Comparison of ENCODE assay signal across 8 cellular contexts in genomic region chr22:22321743-22322611, GRCh38.
DNase-seq lines count a peak whose midpoint lies in the region; ATAC-seq, FAIRE-seq and TF ChIP-seq lines count a peak whose summit lies in the region.
"Not testable (repeated sequence)": the region's sequence is repeated elsewhere in the genome, so short reads cannot be mapped to it uniquely, and the experiment has no call there.

No MANE protein-coding gene starts in this region.

- H3K4me1 ChIP-seq in BE2C; HepG2 (ENCODE audit: insufficient read depth, low read length): not testable (repeated sequence)

- H3K36me3 ChIP-seq in BE2C, result not testable (repeated sequence)
- peaks cover 8 to 16% of the 10 kb centered on the region in 2 experiments; a peak in 3 of 5 replicates for H3K36me3 ChIP-seq in HepG2 (replicated peaks in 1 of 2; ENCODE audit: control insufficient read depth in 1 of 2, insufficient read depth in 2 of 2, low read length in 2 of 2)

- not testable (repeated sequence) for H3K27me3 ChIP-seq in BE2C; HepG2 (ENCODE audit: control insufficient read depth in 1 of 2, insufficient read depth in 2 of 2, low read length in 2 of 2)

- not testable (repeated sequence) for H3K4me2 ChIP-seq in HepG2 (ENCODE audit: low read depth, low read length)

- not testable (repeated sequence) for H3K4me3 ChIP-seq in BE2C (ENCODE audit: low read depth, low read length); coronary artery; HepG2 (replicated peaks in 1 of 3; ENCODE audit: insufficient read depth in 1 of 3, low read depth in 2 of 3, low read length in 3 of 3)

- not testable (repeated sequence) for H4K20me1 ChIP-seq in HepG2 (ENCODE audit: insufficient read depth, low read length)

- WGBS in HepG2 (ENCODE audit: low lambda C conversion rate), result 19% methylated on average over 4 of the region's 11 CpGs

- ATAC-seq in GM19463 (IDR thresholded peaks at IDR 0.05; ENCODE audit: unreplicated experiment) (peak; percentile 87), HepG2 (peak; percentile 96)

- peak; percentile 77 for TF ChIP-seq RAD21 in HepG2 (CRISPR knock-in tag; IDR thresholded peaks at IDR 0.05)

- BruUV-seq in HepG2 (replicated peaks; lab: Mats Ljungman, UMichigan), result not testable (repeated sequence)

- not testable (repeated sequence) for H3K79me2 ChIP-seq in HepG2 (ENCODE audit: insufficient read depth, low read length)

- TF ChIP-seq POLR2A in HepG2 (IDR thresholded peaks at IDR 0.05; ENCODE audit: insufficient read depth in 1 of 2, low read depth in 2 of 2, low read length in 2 of 2), result not testable (repeated sequence)

- TF ChIP-seq CTCF in BE2C (IDR thresholded peaks at IDR 0.05; ENCODE audit: low read depth, low read length) (peak; percentile 82), coronary artery (IDR thresholded peaks at IDR 0.05) (peak; percentile 71), HepG2 (CRISPR knock-in tag; IDR thresholded peaks at IDR 0.05) (peak; percentile 91)

- not testable (repeated sequence) for H2AFZ ChIP-seq in HepG2 (ENCODE audit: low read length)

- POLR2A ChIA-PET in HepG2 (lab: Yijun Ruan, JAX), result not testable (repeated sequence)

- not testable (repeated sequence) for TF ChIP-seq EP300 in HepG2 (IDR thresholded peaks at IDR 0.05; ENCODE audit: low read depth in 2 of 2, low read length in 2 of 2); HepG2 (CRISPR knock-in tag; IDR thresholded peaks at IDR 0.05; ENCODE audit: borderline replicate concordance)

- H3K9ac ChIP-seq in HepG2 (ENCODE audit: insufficient read depth, low read depth, low read length), result not testable (repeated sequence)

- intact Hi-C loops in HepG2 (cut with micrococcal nuclease; ENCODE audit: unreplicated experiment), result loop anchor here (1.0 kb wide), 1 partner anchor 114 kb away; no protein-coding TSS in a partner anchor

- in situ Hi-C loops in HepG2 (cut with HindIII; ENCODE audit: extremely low pct_ligation_motif_present, low pct_unique_long_range_greater_than_20kb), result not testable (repeated sequence)

- DNase-seq in BE2C (peak; percentile 71), HTR-8/SVneo (ENCODE audit: insufficient read length, low spot score) (peak; percentile 47), HepG2 (ENCODE audit: low spot score) (peak; percentile 82)
- DNase-seq in NK-92 treated with Interleukin-12 subunit alpha and Interleukin-12 subunit beta, amount 100 ng/mL, for 24 hours (lab: John Stamatoyannopoulos, UW), result peak; percentile 17
- DNase-seq in activated CD4-positive, alpha-beta T cell treated with anti-CD3 and anti-CD28 coated beads, Interleukin-2, amount 50 U/mL, for 48 hours, result peak; percentile 73 to 81
- not testable (repeated sequence) for DNase-seq in coronary artery (ENCODE audit: low spot score)
- peak; percentile 52 to 66 for DNase-seq in stimulated activated CD4-positive, alpha-beta T cell treated with anti-CD3 and anti-CD28 coated beads, Interleukin-4, amount 100 ng/mL, for 4 hours

- not testable (repeated sequence) for FAIRE-seq in HTR-8/SVneo (lab: Jason Lieb, UNC)
- peak; percentile 87 for FAIRE-seq in HepG2 (lab: Jason Lieb, UNC)

- CTCF ChIA-PET in HepG2 (lab: Yijun Ruan, JAX; ENCODE audit: low intra/inter-chr PET ratio, low total read pairs), result interaction anchor here (1.3 to 2.8 kb wide), 2 partner anchors 115 to 126 kb away, joined by 8 to 24 read pairs; no protein-coding TSS in a partner anchor

- H3K9me3 ChIP-seq in BE2C; HepG2 (ENCODE audit: low read length): not testable (repeated sequence)

- not testable (repeated sequence) for H3K27ac ChIP-seq in coronary artery; HepG2 (ENCODE audit: extremely low read length, insufficient read depth, low read length)

TF ChIP-seq in HepG2, 621 proteins besides CTCF, POLR2A, EP300 and RAD21 (continues in another document):
- TF ChIP-seq ARID5B (CRISPR knock-in tag; IDR thresholded peaks at IDR 0.05) (0 out of 2 replicates have a peak, but pooled peaks have one; percentile 17), ATF2 (CRISPR knock-in tag; IDR thresholded peaks at IDR 0.05) (0 out of 2 replicates have a peak, but pooled peaks have one; percentile 18), RBM39 (IDR thresholded peaks at IDR 0.05; ENCODE audit: low read depth, low read length, poor library complexity, severe bottlenecking) (peak; percentile 31), HMGXB4 (CRISPR knock-in tag; IDR thresholded peaks at IDR 0.05; ENCODE audit: borderline replicate concordance in 1 of 2, low read depth in 1 of 2) (peak; percentile 37 to 79; a peak in 2 of 4 replicates), XRCC5 (optimal IDR thresholded peaks at IDR 0.05; ENCODE audit: low read length) (peak; percentile 46), FOXA1 (CRISPR knock-in tag; IDR thresholded peaks at IDR 0.05) (peak; percentile 35; the same call in 1 of the 2 replicates), KDM2A (CRISPR knock-in tag; IDR thresholded peaks at IDR 0.05; ENCODE audit: borderline replicate concordance, low read depth) (peak; percentile 67), IKZF5 (CRISPR knock-in tag; IDR thresholded peaks at IDR 0.05) (peak; percentile 46; the same call in 1 of the 2 replicates), TEAD3 (CRISPR knock-in tag; optimal IDR thresholded peaks at IDR 0.05; ENCODE audit: borderline replicate concordance) (peak; percentile 63)
- not testable (repeated sequence) for TF ChIP-seq FOXA1 (IDR thresholded peaks at IDR 0.05)
